In the genomic region with DNA sequence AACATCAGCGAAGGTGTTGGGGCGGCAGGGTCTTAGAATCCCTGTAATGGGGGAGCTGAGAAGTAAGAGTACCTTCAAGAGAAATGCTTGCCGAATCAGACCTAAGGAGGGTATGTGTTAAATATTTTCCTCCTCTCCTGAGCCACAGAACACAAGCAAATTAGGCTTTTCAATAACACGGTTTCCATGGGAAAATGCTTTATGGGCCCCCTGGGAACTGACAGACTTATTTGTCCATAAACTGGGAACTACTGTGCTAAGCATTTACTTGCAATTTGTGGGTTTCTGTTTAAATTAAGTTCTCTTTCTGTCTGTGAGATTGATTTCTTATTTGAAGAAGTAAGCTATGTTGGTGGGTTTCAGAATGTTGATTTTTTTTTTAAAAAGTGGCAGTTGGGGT, we compare ENCODE assay signal across 1 cellular context.
TF ChIP-seq lines count a peak whose summit lies in the region.

No MANE protein-coding gene starts in this region.

TF ChIP-seq in GM23338, 12 proteins besides CTCF, POLR2A, EP300 and RAD21:
- TF ChIP-seq, protein P1, sequence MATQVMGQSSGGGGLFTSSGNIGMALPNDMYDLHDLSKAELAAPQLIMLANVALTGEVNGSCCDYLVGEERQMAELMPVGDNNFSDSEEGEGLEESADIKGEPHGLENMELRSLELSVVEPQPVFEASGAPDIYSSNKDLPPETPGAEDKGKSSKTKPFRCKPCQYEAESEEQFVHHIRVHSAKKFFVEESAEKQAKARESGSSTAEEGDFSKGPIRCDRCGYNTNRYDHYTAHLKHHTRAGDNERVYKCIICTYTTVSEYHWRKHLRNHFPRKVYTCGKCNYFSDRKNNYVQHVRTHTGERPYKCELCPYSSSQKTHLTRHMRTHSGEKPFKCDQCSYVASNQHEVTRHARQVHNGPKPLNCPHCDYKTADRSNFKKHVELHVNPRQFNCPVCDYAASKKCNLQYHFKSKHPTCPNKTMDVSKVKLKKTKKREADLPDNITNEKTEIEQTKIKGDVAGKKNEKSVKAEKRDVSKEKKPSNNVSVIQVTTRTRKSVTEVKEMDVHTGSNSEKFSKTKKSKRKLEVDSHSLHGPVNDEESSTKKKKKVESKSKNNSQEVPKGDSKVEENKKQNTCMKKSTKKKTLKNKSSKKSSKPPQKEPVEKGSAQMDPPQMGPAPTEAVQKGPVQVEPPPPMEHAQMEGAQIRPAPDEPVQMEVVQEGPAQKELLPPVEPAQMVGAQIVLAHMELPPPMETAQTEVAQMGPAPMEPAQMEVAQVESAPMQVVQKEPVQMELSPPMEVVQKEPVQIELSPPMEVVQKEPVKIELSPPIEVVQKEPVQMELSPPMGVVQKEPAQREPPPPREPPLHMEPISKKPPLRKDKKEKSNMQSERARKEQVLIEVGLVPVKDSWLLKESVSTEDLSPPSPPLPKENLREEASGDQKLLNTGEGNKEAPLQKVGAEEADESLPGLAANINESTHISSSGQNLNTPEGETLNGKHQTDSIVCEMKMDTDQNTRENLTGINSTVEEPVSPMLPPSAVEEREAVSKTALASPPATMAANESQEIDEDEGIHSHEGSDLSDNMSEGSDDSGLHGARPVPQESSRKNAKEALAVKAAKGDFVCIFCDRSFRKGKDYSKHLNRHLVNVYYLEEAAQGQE (IDR thresholded peaks at IDR 0.05; ENCODE audit: unreplicated experiment) = no peak
- TF ChIP-seq EZH2 (IDR thresholded peaks at IDR 0.05; ENCODE audit: low read depth, unreplicated experiment) = no peak
- no peak for TF ChIP-seq JUNB (IDR thresholded peaks at IDR 0.05; ENCODE audit: unreplicated experiment)
- no peak for TF ChIP-seq ZNF331 (CRISPR knock-in tag; IDR thresholded peaks at IDR 0.05; ENCODE audit: low read depth)
- no peak for TF ChIP-seq POLR2AphosphoS5 (IDR thresholded peaks at IDR 0.05; ENCODE audit: low read depth)
- TF ChIP-seq CREB1 (CRISPR knock-in tag; IDR thresholded peaks at IDR 0.05; ENCODE audit: low read depth) = no peak
- no peak for TF ChIP-seq ZNF114 (CRISPR knock-in tag; IDR thresholded peaks at IDR 0.05)
- TF ChIP-seq NANOG (IDR thresholded peaks at IDR 0.05; ENCODE audit: borderline replicate concordance) = no peak
- no peak for TF ChIP-seq ETS1 (IDR thresholded peaks at IDR 0.05)
- no peak for TF ChIP-seq EZH2phosphoT487 (IDR thresholded peaks at IDR 0.05; ENCODE audit: unreplicated experiment)
- TF ChIP-seq ZNF462 (CRISPR knock-in tag; IDR thresholded peaks at IDR 0.05) = no peak
- TF ChIP-seq STAT1 (IDR thresholded peaks at IDR 0.05; ENCODE audit: unreplicated experiment) = no peak
